18 cellular contexts compared by ENCODE assay signal in genomic region chr1:14977338-14977931, GRCh38.
DNase-seq lines count a peak whose midpoint lies in the region; ATAC-seq and TF ChIP-seq lines count a peak whose summit lies in the region.
"Had no signal": no experiment of that assay in that cellular context is flagged by ENCODE, and none has a peak within 500 bp of the region (broad histone marks: within the 10 kb centered on the region; RNA-seq: fewer than 3 reads in every experiment).

No MANE protein-coding gene starts in this region.

- peaks cover 12 to 19% (median 16%) of the 10 kb centered on the region in 11 experiments; a peak in 20 of 22 replicates for H3K9me3 ChIP-seq in BLaER1 treated with 17β-estradiol and CSF1 and Interleukin-3, amounts not matched to agents 10 nM and 100 nM (replicated peaks in 1 of 11)
- H3K9me3 ChIP-seq in duodenal mucosa (ENCODE audit: control insufficient read depth in 1 of 2, low read length in 2 of 2) = no peaks in the 10 kb centered on the region
- peaks cover 0 to 6% (median 1%) of the 10 kb centered on the region in 4 donors for H3K9me3 ChIP-seq in sigmoid colon
- H3K9me3 ChIP-seq in effector memory CD4-positive, alpha-beta T cell (ENCODE audit: control insufficient read depth, low read length) = no peaks in the 10 kb centered on the region

- no peak overlapping the region for H3K4me3 ChIP-seq in BLaER1 treated with 17β-estradiol and CSF1 and Interleukin-3, amounts not matched to agents 10 nM and 100 nM
- no peak overlapping the region for H3K4me3 ChIP-seq in Jurkat, Clone E6-1 (ENCODE audit: low read length)
- H3K4me3 ChIP-seq in duodenal mucosa (ENCODE audit: low read depth in 1 of 2, low read length in 2 of 2) (no peak overlapping the region), sigmoid colon (no peak overlapping the region)
- H3K4me3 ChIP-seq in effector memory CD4-positive, alpha-beta T cell (ENCODE audit: insufficient read depth, low read depth, low read length, poor library complexity, severe bottlenecking) = no peak overlapping the region
- H3K4me3 ChIP-seq: coronary artery had no signal

- peaks cover 0 to 78% (median 41%) of the 10 kb centered on the region in 11 experiments; a peak in 17 of 22 replicates for H4K20me1 ChIP-seq in BLaER1 treated with 17β-estradiol and CSF1 and Interleukin-3, amounts not matched to agents 10 nM and 100 nM

- no peak overlapping the region for H3K9ac ChIP-seq in BLaER1 treated with 17β-estradiol and CSF1 and Interleukin-3, amounts not matched to agents 10 nM and 100 nM
- H3K9ac ChIP-seq in duodenal mucosa (ENCODE audit: low read depth in 1 of 2, low read length in 2 of 2) = no peak overlapping the region

- peak overlapping the region in 8 of 11 experiments; percentile 15 to 75 (median 52); a peak in 14 of 22 replicates for H3K4me2 ChIP-seq in BLaER1 treated with 17β-estradiol and CSF1 and Interleukin-3, amounts not matched to agents 10 nM and 100 nM

- peak; percentile 22 for DNase-seq in Jurkat, Clone E6-1 (ENCODE audit: low read depth, low spot score)
- DNase-seq in left kidney (ENCODE audit: low read depth, low spot score) = peak; percentile 77
- DNase-seq in sigmoid colon = no peak
- DNase-seq in effector memory CD4-positive, alpha-beta T cell = no peak
- DNase-seq in GM19238 (ENCODE audit: insufficient read length, low spot score) = no peak
- DNase-seq: activated T-cell treated with anti-CD3 and anti-CD28 coated beads, Interleukin-2, amount 50 U/mL, for 24 hours; amniotic stem cell; GDM1; NCI-H1436 treated with DMSO at 0.1 percent for 48 hours; NCI-H524 treated with DMSO at 0.1 percent for 48 hours; substantia nigra; T1000 had no signal

- ATAC-seq in HG02938 (IDR thresholded peaks at IDR 0.05; ENCODE audit: unreplicated experiment) = no peak

- no peak overlapping the region for H3K27ac ChIP-seq in BLaER1 treated with 17β-estradiol and CSF1 and Interleukin-3, amounts not matched to agents 10 nM and 100 nM
- H3K27ac ChIP-seq in duodenal mucosa (ENCODE audit: low read depth, low read length) (peak overlapping the region; percentile 22), sigmoid colon (no peak overlapping the region)
- no peak overlapping the region for H3K27ac ChIP-seq in effector memory CD4-positive, alpha-beta T cell (ENCODE audit: insufficient read depth, low read length, poor library complexity, severe bottlenecking)
- H3K27ac ChIP-seq: C4-2B, coronary artery, HL-60 had no signal

- 77% methylated on average over 15 of the region's 15 CpGs for WGBS in sigmoid colon, 2 donors

- no peak for TF ChIP-seq CTCF in sigmoid colon (IDR thresholded peaks at IDR 0.05)

- TF ChIP-seq POLR2A in sigmoid colon (IDR thresholded peaks at IDR 0.05) = no peak

- peaks cover 0 to 82% (median 0%) of the 10 kb centered on the region in 11 experiments; a peak in 7 of 22 replicates for H3K27me3 ChIP-seq in BLaER1 treated with 17β-estradiol and CSF1 and Interleukin-3, amounts not matched to agents 10 nM and 100 nM
- H3K27me3 ChIP-seq in duodenal mucosa (ENCODE audit: control insufficient read depth in 1 of 2, insufficient read depth in 2 of 2, low read length in 2 of 2) (no peaks in the 10 kb centered on the region), sigmoid colon (no peaks in the 10 kb centered on the region)
- no peaks in the 10 kb centered on the region for H3K27me3 ChIP-seq in effector memory CD4-positive, alpha-beta T cell (replicated peaks; ENCODE audit: control insufficient read depth, insufficient read depth, low read length, poor library complexity, severe bottlenecking)

- H3K36me3 ChIP-seq in BLaER1 treated with 17β-estradiol and CSF1 and Interleukin-3, amounts not matched to agents 10 nM and 100 nM = peaks cover 0 to 18% (median 0%) of the 10 kb centered on the region in 11 experiments; a peak in 5 of 22 replicates
- H3K36me3 ChIP-seq in duodenal mucosa (ENCODE audit: control insufficient read depth in 1 of 2, insufficient read depth in 2 of 2, low read length in 2 of 2) = no peaks in the 10 kb centered on the region
- H3K36me3 ChIP-seq in sigmoid colon = no peaks in the 10 kb centered on the region
- no peaks in the 10 kb centered on the region for H3K36me3 ChIP-seq in effector memory CD4-positive, alpha-beta T cell (ENCODE audit: control insufficient read depth, insufficient read depth, low read length)

- H3K4me1 ChIP-seq in BLaER1 treated with 17β-estradiol and CSF1 and Interleukin-3, amounts not matched to agents 10 nM and 100 nM = peaks cover 10 to 62% (median 41%) of the 10 kb centered on the region in 10 experiments
- peaks cover 0 to 4% of the 10 kb centered on the region in 2 donors for H3K4me1 ChIP-seq in duodenal mucosa (ENCODE audit: control insufficient read depth in 1 of 2, insufficient read depth in 2 of 2, low read length in 2 of 2)
- peaks cover 0 to 5% (median 2%) of the 10 kb centered on the region in 4 donors for H3K4me1 ChIP-seq in sigmoid colon
- peaks cover 2% of the 10 kb centered on the region for H3K4me1 ChIP-seq in effector memory CD4-positive, alpha-beta T cell (ENCODE audit: control insufficient read depth, insufficient read depth, low read length, poor library complexity, severe bottlenecking)

- TF ChIP-seq EP300 in sigmoid colon (IDR thresholded peaks at IDR 0.05) = no peak

- intact Hi-C loops in sigmoid colon (cut with DNase I) = no loop called here

Comparison
In these comparisons a context has a peak if more than half of its experiments do, and no peak if none do; other contexts are left out.
1. DNase-seq: peak in Jurkat, Clone E6-1 (single experiment) and left kidney (single experiment); none in sigmoid colon (single experiment), effector memory CD4-positive, alpha-beta T cell (0 of 3) and GM19238 (single experiment).